Comparison of ENCODE assay signal across 1 cellular context in genomic region chr1:151457911-151458882, GRCh38.
A peak's percentile ranks its signal among the peaks of the same experiment; 100 is the strongest.
TF ChIP-seq lines count a peak whose summit lies in the region.

No MANE protein-coding gene starts in this region.

TF ChIP-seq in H1, 55 proteins besides CTCF, POLR2A, EP300 and RAD21:
- TF ChIP-seq TBP (IDR thresholded peaks at IDR 0.05; ENCODE audit: low read depth, low read length) (peak; percentile 58), CHD7 (IDR thresholded peaks at IDR 0.05; ENCODE audit: insufficient replicate concordance, low read length) (peak; percentile 49), TCF12 (IDR thresholded peaks at IDR 0.05; ENCODE audit: low read depth, low read length) (no peak), CHD2 (IDR thresholded peaks at IDR 0.05; ENCODE audit: low read length) (peak; percentile 87), ZNF274 (IDR thresholded peaks at IDR 0.05; ENCODE audit: borderline replicate concordance, extremely low read depth, low read length) (no peak), TAF7 (optimal IDR thresholded peaks at IDR 0.05; ENCODE audit: borderline replicate concordance, low read depth, low read length) (no peak), YY1 (IDR thresholded peaks at IDR 0.05; ENCODE audit: low read depth, low read length) (peak; percentile 97), SIN3A (conservative IDR thresholded peaks at IDR 0.05 in 1 of 2, IDR thresholded peaks at IDR 0.05 in 1 of 2; ENCODE audit: low read depth in 1 of 2, low read length in 2 of 2) (0 out of 4 replicates have a peak, but pooled peaks have one; percentile 22 to 55), POU5F1 (IDR thresholded peaks at IDR 0.05; ENCODE audit: low read depth, low read length) (0 out of 2 replicates have a peak, but pooled peaks have one; percentile 10), SP1 (IDR thresholded peaks at IDR 0.05; ENCODE audit: low read depth, low read length) (peak; percentile 51; the same call in 1 of the 2 replicates), ASH2L (IDR thresholded peaks at IDR 0.05; ENCODE audit: low read length) (peak; percentile 50), POLR2AphosphoS5 (IDR thresholded peaks at IDR 0.05; ENCODE audit: low read depth, low read length) (peak; percentile 81), CREB1 (IDR thresholded peaks at IDR 0.05) (0 out of 2 replicates have a peak, but pooled peaks have one; percentile 14), TAF1 (IDR thresholded peaks at IDR 0.05; ENCODE audit: low read depth, low read length) (peak; percentile 82)
- TF ChIP-seq, protein P1, sequence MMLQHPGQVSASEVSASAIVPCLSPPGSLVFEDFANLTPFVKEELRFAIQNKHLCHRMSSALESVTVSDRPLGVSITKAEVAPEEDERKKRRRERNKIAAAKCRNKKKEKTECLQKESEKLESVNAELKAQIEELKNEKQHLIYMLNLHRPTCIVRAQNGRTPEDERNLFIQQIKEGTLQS (IDR thresholded peaks at IDR 0.05; ENCODE audit: insufficient read depth, low read depth, low read length): no peak
